In the genomic region with DNA sequence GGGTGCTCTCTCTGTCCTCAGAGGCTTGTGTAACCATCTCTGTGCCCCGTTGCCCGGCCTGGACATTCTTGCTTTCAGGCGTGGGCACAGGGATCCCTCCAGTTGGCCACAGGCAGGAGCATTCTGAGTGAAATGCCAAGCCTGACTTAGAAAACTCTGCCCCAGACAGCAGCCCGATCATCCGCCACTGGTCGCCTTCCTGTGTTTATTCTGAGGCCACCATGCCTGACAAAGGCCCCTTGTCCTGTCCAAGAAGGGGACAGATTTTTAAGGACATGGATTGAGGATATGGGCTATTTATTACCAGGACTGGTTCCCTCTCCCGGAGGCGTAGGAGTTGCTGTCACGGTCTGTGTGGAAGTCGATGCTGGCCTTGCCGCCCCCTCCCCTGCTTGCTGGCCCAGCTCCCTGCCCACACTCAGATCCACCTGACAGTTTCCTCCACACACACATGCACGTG, we compare ENCODE assay signal across 1 cellular context.
TF ChIP-seq lines count a peak whose summit lies in the region.

No MANE protein-coding gene starts in this region.

TF ChIP-seq in H1, 55 proteins besides CTCF, POLR2A, EP300 and RAD21:
- TF ChIP-seq MAFK (IDR thresholded peaks at IDR 0.05; ENCODE audit: low read depth, low read length) (no peak), SIN3A (conservative IDR thresholded peaks at IDR 0.05 in 1 of 2, IDR thresholded peaks at IDR 0.05 in 1 of 2; ENCODE audit: low read depth in 1 of 2, low read length in 2 of 2) (no peak), KDM1A (IDR thresholded peaks at IDR 0.05; ENCODE audit: borderline replicate concordance, low read length) (no peak), RBBP5 (IDR thresholded peaks at IDR 0.05; ENCODE audit: borderline replicate concordance, low read depth, low read length) (no peak), JUN (IDR thresholded peaks at IDR 0.05; ENCODE audit: low read depth, low read length) (no peak), YY1 (IDR thresholded peaks at IDR 0.05; ENCODE audit: low read depth, low read length) (no peak), NRF1 (IDR thresholded peaks at IDR 0.05; ENCODE audit: low read depth, low read length) (no peak), EZH2 (IDR thresholded peaks at IDR 0.05; ENCODE audit: low read depth, low read length, severe bottlenecking) (no peak), KDM5A (IDR thresholded peaks at IDR 0.05; ENCODE audit: low read length) (no peak), SIRT6 (IDR thresholded peaks at IDR 0.05; ENCODE audit: low read length) (no peak), POU5F1 (IDR thresholded peaks at IDR 0.05; ENCODE audit: low read depth, low read length) (no peak), TCF12 (IDR thresholded peaks at IDR 0.05; ENCODE audit: low read depth, low read length) (no peak), TEAD4 (IDR thresholded peaks at IDR 0.05; ENCODE audit: low read depth, low read length) (no peak)
- TF ChIP-seq, protein P1, sequence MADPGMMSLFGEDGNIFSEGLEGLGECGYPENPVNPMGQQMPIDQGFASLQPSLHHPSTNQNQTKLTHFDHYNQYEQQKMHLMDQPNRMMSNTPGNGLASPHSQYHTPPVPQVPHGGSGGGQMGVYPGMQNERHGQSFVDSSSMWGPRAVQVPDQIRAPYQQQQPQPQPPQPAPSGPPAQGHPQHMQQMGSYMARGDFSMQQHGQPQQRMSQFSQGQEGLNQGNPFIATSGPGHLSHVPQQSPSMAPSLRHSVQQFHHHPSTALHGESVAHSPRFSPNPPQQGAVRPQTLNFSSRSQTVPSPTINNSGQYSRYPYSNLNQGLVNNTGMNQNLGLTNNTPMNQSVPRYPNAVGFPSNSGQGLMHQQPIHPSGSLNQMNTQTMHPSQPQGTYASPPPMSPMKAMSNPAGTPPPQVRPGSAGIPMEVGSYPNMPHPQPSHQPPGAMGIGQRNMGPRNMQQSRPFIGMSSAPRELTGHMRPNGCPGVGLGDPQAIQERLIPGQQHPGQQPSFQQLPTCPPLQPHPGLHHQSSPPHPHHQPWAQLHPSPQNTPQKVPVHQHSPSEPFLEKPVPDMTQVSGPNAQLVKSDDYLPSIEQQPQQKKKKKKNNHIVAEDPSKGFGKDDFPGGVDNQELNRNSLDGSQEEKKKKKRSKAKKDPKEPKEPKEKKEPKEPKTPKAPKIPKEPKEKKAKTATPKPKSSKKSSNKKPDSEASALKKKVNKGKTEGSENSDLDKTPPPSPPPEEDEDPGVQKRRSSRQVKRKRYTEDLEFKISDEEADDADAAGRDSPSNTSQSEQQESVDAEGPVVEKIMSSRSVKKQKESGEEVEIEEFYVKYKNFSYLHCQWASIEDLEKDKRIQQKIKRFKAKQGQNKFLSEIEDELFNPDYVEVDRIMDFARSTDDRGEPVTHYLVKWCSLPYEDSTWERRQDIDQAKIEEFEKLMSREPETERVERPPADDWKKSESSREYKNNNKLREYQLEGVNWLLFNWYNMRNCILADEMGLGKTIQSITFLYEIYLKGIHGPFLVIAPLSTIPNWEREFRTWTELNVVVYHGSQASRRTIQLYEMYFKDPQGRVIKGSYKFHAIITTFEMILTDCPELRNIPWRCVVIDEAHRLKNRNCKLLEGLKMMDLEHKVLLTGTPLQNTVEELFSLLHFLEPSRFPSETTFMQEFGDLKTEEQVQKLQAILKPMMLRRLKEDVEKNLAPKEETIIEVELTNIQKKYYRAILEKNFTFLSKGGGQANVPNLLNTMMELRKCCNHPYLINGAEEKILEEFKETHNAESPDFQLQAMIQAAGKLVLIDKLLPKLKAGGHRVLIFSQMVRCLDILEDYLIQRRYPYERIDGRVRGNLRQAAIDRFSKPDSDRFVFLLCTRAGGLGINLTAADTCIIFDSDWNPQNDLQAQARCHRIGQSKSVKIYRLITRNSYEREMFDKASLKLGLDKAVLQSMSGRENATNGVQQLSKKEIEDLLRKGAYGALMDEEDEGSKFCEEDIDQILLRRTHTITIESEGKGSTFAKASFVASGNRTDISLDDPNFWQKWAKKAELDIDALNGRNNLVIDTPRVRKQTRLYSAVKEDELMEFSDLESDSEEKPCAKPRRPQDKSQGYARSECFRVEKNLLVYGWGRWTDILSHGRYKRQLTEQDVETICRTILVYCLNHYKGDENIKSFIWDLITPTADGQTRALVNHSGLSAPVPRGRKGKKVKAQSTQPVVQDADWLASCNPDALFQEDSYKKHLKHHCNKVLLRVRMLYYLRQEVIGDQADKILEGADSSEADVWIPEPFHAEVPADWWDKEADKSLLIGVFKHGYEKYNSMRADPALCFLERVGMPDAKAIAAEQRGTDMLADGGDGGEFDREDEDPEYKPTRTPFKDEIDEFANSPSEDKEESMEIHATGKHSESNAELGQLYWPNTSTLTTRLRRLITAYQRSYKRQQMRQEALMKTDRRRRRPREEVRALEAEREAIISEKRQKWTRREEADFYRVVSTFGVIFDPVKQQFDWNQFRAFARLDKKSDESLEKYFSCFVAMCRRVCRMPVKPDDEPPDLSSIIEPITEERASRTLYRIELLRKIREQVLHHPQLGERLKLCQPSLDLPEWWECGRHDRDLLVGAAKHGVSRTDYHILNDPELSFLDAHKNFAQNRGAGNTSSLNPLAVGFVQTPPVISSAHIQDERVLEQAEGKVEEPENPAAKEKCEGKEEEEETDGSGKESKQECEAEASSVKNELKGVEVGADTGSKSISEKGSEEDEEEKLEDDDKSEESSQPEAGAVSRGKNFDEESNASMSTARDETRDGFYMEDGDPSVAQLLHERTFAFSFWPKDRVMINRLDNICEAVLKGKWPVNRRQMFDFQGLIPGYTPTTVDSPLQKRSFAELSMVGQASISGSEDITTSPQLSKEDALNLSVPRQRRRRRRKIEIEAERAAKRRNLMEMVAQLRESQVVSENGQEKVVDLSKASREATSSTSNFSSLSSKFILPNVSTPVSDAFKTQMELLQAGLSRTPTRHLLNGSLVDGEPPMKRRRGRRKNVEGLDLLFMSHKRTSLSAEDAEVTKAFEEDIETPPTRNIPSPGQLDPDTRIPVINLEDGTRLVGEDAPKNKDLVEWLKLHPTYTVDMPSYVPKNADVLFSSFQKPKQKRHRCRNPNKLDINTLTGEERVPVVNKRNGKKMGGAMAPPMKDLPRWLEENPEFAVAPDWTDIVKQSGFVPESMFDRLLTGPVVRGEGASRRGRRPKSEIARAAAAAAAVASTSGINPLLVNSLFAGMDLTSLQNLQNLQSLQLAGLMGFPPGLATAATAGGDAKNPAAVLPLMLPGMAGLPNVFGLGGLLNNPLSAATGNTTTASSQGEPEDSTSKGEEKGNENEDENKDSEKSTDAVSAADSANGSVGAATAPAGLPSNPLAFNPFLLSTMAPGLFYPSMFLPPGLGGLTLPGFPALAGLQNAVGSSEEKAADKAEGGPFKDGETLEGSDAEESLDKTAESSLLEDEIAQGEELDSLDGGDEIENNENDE (IDR thresholded peaks at IDR 0.05; ENCODE audit: insufficient replicate concordance, low read length): no peak
- TF ChIP-seq, protein P2, sequence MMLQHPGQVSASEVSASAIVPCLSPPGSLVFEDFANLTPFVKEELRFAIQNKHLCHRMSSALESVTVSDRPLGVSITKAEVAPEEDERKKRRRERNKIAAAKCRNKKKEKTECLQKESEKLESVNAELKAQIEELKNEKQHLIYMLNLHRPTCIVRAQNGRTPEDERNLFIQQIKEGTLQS (IDR thresholded peaks at IDR 0.05; ENCODE audit: insufficient read depth, low read depth, low read length): no peak
